19 cellular contexts compared by ENCODE assay signal in the genomic region with DNA sequence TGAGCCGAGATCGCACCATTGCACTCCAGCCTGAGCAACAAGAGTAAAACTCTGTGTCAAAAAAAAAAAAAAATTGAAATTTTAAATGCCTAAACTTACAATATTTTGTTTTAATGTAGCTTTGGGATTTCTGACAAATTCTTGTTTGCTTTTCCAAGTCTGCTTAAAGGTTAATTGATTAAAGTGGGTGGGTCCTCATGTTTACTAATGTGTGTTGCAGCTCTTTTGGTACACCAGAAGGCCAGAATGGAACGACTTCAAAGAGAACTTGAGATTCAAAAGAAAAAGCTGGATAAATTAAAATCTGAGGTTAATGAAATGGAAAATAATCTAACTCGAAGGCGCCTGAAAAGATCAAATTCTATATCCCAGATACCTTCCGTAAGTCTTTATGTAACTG. TPM values are rescaled to one million over a fixed set of nuclear protein-coding genes. Genes with fewer than 3 reads are reported as not detected.
A peak's percentile ranks its signal among the peaks of the same experiment; 100 is the strongest.
DNase-seq lines count a peak whose midpoint lies in the region; ATAC-seq and FAIRE-seq lines count a peak whose summit lies in the region.
"Had no signal": no experiment of that assay in that cellular context is flagged by ENCODE, and none has a peak within 500 bp of the region (broad histone marks: within the 10 kb centered on the region; RNA-seq: fewer than 3 reads in every experiment).

No MANE protein-coding gene starts in this region.

- no peaks in the 10 kb centered on the region for H3K9me3 Mint-ChIP-seq in activated CD4-positive, alpha-beta T cell treated with anti-CD3 and anti-CD28 coated beads for 36 hours (ENCODE audit: low read depth)
- peaks cover 11% of the 10 kb centered on the region for H3K9me3 Mint-ChIP-seq in activated naive CD4-positive, alpha-beta T cell treated with anti-CD3 and anti-CD28 coated beads, Interleukin-2, amount 50 U/mL, for 24 hours
- H3K9me3 Mint-ChIP-seq in activated T-helper 17 cell treated with anti-CD3 and anti-CD28 coated beads, Interleukin-2, amount 50 U/mL, for 72 hours = no peaks in the 10 kb centered on the region
- H3K9me3 Mint-ChIP-seq: CD4-positive, alpha-beta memory T cell; HFFc6 had no signal

- intact Hi-C loops in activated CD4-positive, alpha-beta T cell treated with anti-CD3 and anti-CD28 coated beads for 36 hours (cut with DNase I, micrococcal nuclease) = no loop called here
- intact Hi-C loops in posterior vena cava (cut with DNase I) = no loop called here

- peaks cover 69% of the 10 kb centered on the region for H3K36me3 Mint-ChIP-seq in activated CD4-positive, alpha-beta T cell treated with anti-CD3 and anti-CD28 coated beads for 36 hours (ENCODE audit: low read depth)
- peaks cover 45% of the 10 kb centered on the region for H3K36me3 Mint-ChIP-seq in activated naive CD4-positive, alpha-beta T cell treated with anti-CD3 and anti-CD28 coated beads, Interleukin-2, amount 50 U/mL, for 24 hours
- peaks cover 99% of the 10 kb centered on the region for H3K36me3 Mint-ChIP-seq in activated T-helper 17 cell treated with anti-CD3 and anti-CD28 coated beads, Interleukin-2, amount 50 U/mL, for 72 hours (ENCODE audit: low read depth)

- POLR2A ChIA-PET in activated CD4-positive, alpha-beta T cell treated with anti-CD3 and anti-CD28 coated beads for 36 hours (lab: Charles Lee) = interaction anchor here (0.6 kb wide), 1 partner anchor 484 kb away, joined by 4 read pairs; no protein-coding TSS in a partner anchor

- H3K27ac Mint-ChIP-seq in activated CD4-positive, alpha-beta T cell treated with anti-CD3 and anti-CD28 coated beads for 36 hours = peak overlapping the region; percentile 25
- H3K27ac Mint-ChIP-seq in activated naive CD4-positive, alpha-beta T cell treated with anti-CD3 and anti-CD28 coated beads, Interleukin-2, amount 50 U/mL, for 24 hours = peak overlapping the region; percentile 14
- H3K27ac Mint-ChIP-seq in activated T-helper 17 cell treated with anti-CD3 and anti-CD28 coated beads, Interleukin-2, amount 50 U/mL, for 72 hours = peak overlapping the region; percentile 4
- H3K27ac Mint-ChIP-seq: HFFc6 had no signal

- DNase-seq in activated CD4-positive, alpha-beta T cell treated with anti-CD3 and anti-CD28 coated beads for 36 hours = no peak
- DNase-seq in activated CD4-positive, alpha-beta T cell treated with anti-CD3 and anti-CD28 coated beads for 48 hours = no peak
- DNase-seq in activated naive CD4-positive, alpha-beta T cell treated with anti-CD3 and anti-CD28 coated beads, Interleukin-2, amount 50 U/mL, for 16 hours = no peak
- DNase-seq in GM19239 (ENCODE audit: insufficient read length, low spot score) = no peak
- DNase-seq in posterior vena cava (ENCODE audit: low spot score) = no peak
- DNase-seq in stimulated activated CD4-positive, alpha-beta T cell treated with anti-CD3 and anti-CD28 coated beads, Interleukin-15, amount 100 ng/mL, for 24 hours = no peak
- DNase-seq: AML-193; Calu3; CD4-positive, alpha-beta memory T cell; DMS79 treated with DMSO at 0.1 percent for 48 hours; GF-D8; GOT3; H7; HFFc6 had no signal

- peaks cover 30% of the 10 kb centered on the region for H3K4me1 Mint-ChIP-seq in activated CD4-positive, alpha-beta T cell treated with anti-CD3 and anti-CD28 coated beads for 36 hours
- peaks cover 55% of the 10 kb centered on the region for H3K4me1 Mint-ChIP-seq in activated naive CD4-positive, alpha-beta T cell treated with anti-CD3 and anti-CD28 coated beads, Interleukin-2, amount 50 U/mL, for 24 hours
- H3K4me1 Mint-ChIP-seq in activated T-helper 17 cell treated with anti-CD3 and anti-CD28 coated beads, Interleukin-2, amount 50 U/mL, for 72 hours = peaks cover 39% of the 10 kb centered on the region

- CTCF ChIA-PET in activated CD4-positive, alpha-beta T cell treated with anti-CD3 and anti-CD28 coated beads for 36 hours (lab: Charles Lee) = interaction anchor here (0.7 to 1.6 kb wide), 8 partner anchors 11 to 368 kb away, joined by 3 to 7 read pairs (median 3); no protein-coding TSS in a partner anchor

- H3K4me3 Mint-ChIP-seq in activated CD4-positive, alpha-beta T cell treated with anti-CD3 and anti-CD28 coated beads for 36 hours = no peak overlapping the region
- H3K4me3 Mint-ChIP-seq in activated naive CD4-positive, alpha-beta T cell treated with anti-CD3 and anti-CD28 coated beads, Interleukin-2, amount 50 U/mL, for 24 hours = no peak overlapping the region
- no peak overlapping the region for H3K4me3 Mint-ChIP-seq in activated T-helper 17 cell treated with anti-CD3 and anti-CD28 coated beads, Interleukin-2, amount 50 U/mL, for 72 hours
- H3K4me3 Mint-ChIP-seq: CD4-positive, alpha-beta memory T cell; HFFc6 had no signal

- FAIRE-seq in GM19239 (lab: Jason Lieb, UNC) = peak; percentile 28
- FAIRE-seq: A549, HTR-8/SVneo had no signal

- no peaks in the 10 kb centered on the region for H3K27me3 Mint-ChIP-seq in activated CD4-positive, alpha-beta T cell treated with anti-CD3 and anti-CD28 coated beads for 36 hours
- H3K27me3 Mint-ChIP-seq in activated naive CD4-positive, alpha-beta T cell treated with anti-CD3 and anti-CD28 coated beads, Interleukin-2, amount 50 U/mL, for 24 hours = no peaks in the 10 kb centered on the region
- H3K27me3 Mint-ChIP-seq in activated T-helper 17 cell treated with anti-CD3 and anti-CD28 coated beads, Interleukin-2, amount 50 U/mL, for 72 hours = no peaks in the 10 kb centered on the region
- H3K27me3 Mint-ChIP-seq: CD4-positive, alpha-beta memory T cell had no signal

- ATAC-seq in activated CD4-positive, alpha-beta T cell treated with anti-CD3 and anti-CD28 coated beads for 36 hours = no peak
- no peak for ATAC-seq in activated T-helper 17 cell treated with anti-CD3 and anti-CD28 coated beads, Interleukin-2, amount 50 U/mL, for 72 hours (replicated peaks)
- ATAC-seq: A549, HCT116 had no signal

RNA-seq across cellular contexts. Expression of a gene that starts 2.7 kb away (rescaled TPM):
- total RNA-seq in activated CD4-positive, alpha-beta T cell treated with anti-CD3 and anti-CD28 coated beads for 36 hours = 1 to 10 TPM; 4.7 to 5.3 TPM
- 10 to 100 TPM; 16.0 to 16.4 TPM for total RNA-seq in activated T-helper 17 cell treated with anti-CD3 and anti-CD28 coated beads, Interleukin-2, amount 50 U/mL, for 72 hours
- total RNA-seq in posterior vena cava = 1 to 10 TPM in 1 of 2 donors, under 1 TPM in 1; 0.88 to 1.8 TPM
